ENCODE assay signal across 1 cellular context in genomic region chr16:28291651-28292626, GRCh38.
TF ChIP-seq lines count a peak whose summit lies in the region.

SBK1 (plus strand) TSS chr16:28292525; CDS start chr16:28317392, 24,867 bp downstream.

TF ChIP-seq in H1, 55 proteins besides CTCF, POLR2A, EP300 and RAD21 (continued from another document):
- TF ChIP-seq USF2 (IDR thresholded peaks at IDR 0.05; ENCODE audit: low read length) (no peak), KDM1A (IDR thresholded peaks at IDR 0.05; ENCODE audit: borderline replicate concordance, low read length) (no peak), CEBPB (IDR thresholded peaks at IDR 0.05; ENCODE audit: low read depth, low read length) (no peak), POLR2AphosphoS5 (IDR thresholded peaks at IDR 0.05; ENCODE audit: low read depth, low read length) (peak; percentile 69; the same call in 1 of the 2 replicates), GABPA (IDR thresholded peaks at IDR 0.05; ENCODE audit: borderline replicate concordance, insufficient read depth, low read length) (no peak), SRF (IDR thresholded peaks at IDR 0.05; ENCODE audit: low read depth, low read length) (no peak), KDM5A (IDR thresholded peaks at IDR 0.05; ENCODE audit: low read length) (no peak), POU5F1 (IDR thresholded peaks at IDR 0.05; ENCODE audit: low read depth, low read length) (no peak), KDM4A (IDR thresholded peaks at IDR 0.05; ENCODE audit: low read depth, low read length, severe bottlenecking) (no peak), BCL11A (IDR thresholded peaks at IDR 0.05; ENCODE audit: low read depth in 2 of 2, low read length in 2 of 2) (no peak), MAX (IDR thresholded peaks at IDR 0.05) (0 out of 2 replicates have a peak, but pooled peaks have one; percentile 60), TAF1 (IDR thresholded peaks at IDR 0.05; ENCODE audit: low read depth, low read length) (peak; percentile 65), SIRT6 (IDR thresholded peaks at IDR 0.05; ENCODE audit: low read length) (no peak), FOSL1 (IDR thresholded peaks at IDR 0.05; ENCODE audit: insufficient read depth, low read depth, low read length) (peak; percentile 85; the same call in 1 of the 2 replicates), SP2 (IDR thresholded peaks at IDR 0.05; ENCODE audit: low read length) (no peak), NANOG (IDR thresholded peaks at IDR 0.05; ENCODE audit: insufficient read depth, low read depth, low read length, poor library complexity, severe bottlenecking) (no peak), RXRA (IDR thresholded peaks at IDR 0.05; ENCODE audit: insufficient read depth, low read depth, low read length) (no peak), EZH2 (IDR thresholded peaks at IDR 0.05; ENCODE audit: low read depth, low read length, severe bottlenecking) (no peak), RBBP5 (IDR thresholded peaks at IDR 0.05; ENCODE audit: borderline replicate concordance, low read depth, low read length) (no peak; the same call in 1 of the 2 replicates), SP4 (IDR thresholded peaks at IDR 0.05; ENCODE audit: low read length) (no peak), CBX5 (IDR thresholded peaks at IDR 0.05; ENCODE audit: low read depth, low read length) (no peak), SIN3A (conservative IDR thresholded peaks at IDR 0.05 in 1 of 2, IDR thresholded peaks at IDR 0.05 in 1 of 2; ENCODE audit: low read depth in 1 of 2, low read length in 2 of 2) (no peak), CHD7 (IDR thresholded peaks at IDR 0.05; ENCODE audit: insufficient replicate concordance, low read length) (no peak), CBX8 (IDR thresholded peaks at IDR 0.05; ENCODE audit: borderline replicate concordance, low read depth, low read length) (no peak), GTF2F1 (IDR thresholded peaks at IDR 0.05; ENCODE audit: borderline replicate concordance, low read depth, low read length) (no peak), SAP30 (IDR thresholded peaks at IDR 0.05; ENCODE audit: insufficient read depth, insufficient replicate concordance, low read length) (no peak), SUZ12 (IDR thresholded peaks at IDR 0.05; ENCODE audit: low read length) (no peak; the same call in 1 of the 2 replicates), PHF8 (conservative IDR thresholded peaks at IDR 0.05; ENCODE audit: low read depth, low read length) (peak; percentile 25; the same call in 1 of the 2 replicates), TAF7 (optimal IDR thresholded peaks at IDR 0.05; ENCODE audit: borderline replicate concordance, low read depth, low read length) (peak; percentile 53), E2F6 (IDR thresholded peaks at IDR 0.05) (no peak), MAFK (IDR thresholded peaks at IDR 0.05; ENCODE audit: low read depth, low read length) (no peak), TEAD4 (IDR thresholded peaks at IDR 0.05; ENCODE audit: low read depth, low read length) (no peak), SIX5 (IDR thresholded peaks at IDR 0.05; ENCODE audit: low read depth, low read length) (no peak), HDAC2 (IDR thresholded peaks at IDR 0.05; ENCODE audit: borderline replicate concordance in 1 of 2, low read depth in 2 of 2, low read length in 2 of 2) (no peak), YY1 (IDR thresholded peaks at IDR 0.05; ENCODE audit: low read depth, low read length) (no peak), TBP (IDR thresholded peaks at IDR 0.05; ENCODE audit: low read depth, low read length) (peak; percentile 56; the same call in 1 of the 2 replicates), ATF3 (IDR thresholded peaks at IDR 0.05; ENCODE audit: insufficient read depth, low read depth, low read length) (no peak), RNF2 (IDR thresholded peaks at IDR 0.05; ENCODE audit: borderline replicate concordance, low read depth, low read length, missing control alignments, poor library complexity, severe bottlenecking) (no peak), BACH1 (IDR thresholded peaks at IDR 0.05; ENCODE audit: low read length) (no peak), CHD1 (IDR thresholded peaks at IDR 0.05; ENCODE audit: low read depth, low read length) (no peak), EGR1 (IDR thresholded peaks at IDR 0.05; ENCODE audit: borderline replicate concordance, low read depth, low read length) (no peak), ASH2L (IDR thresholded peaks at IDR 0.05; ENCODE audit: low read length) (peak; percentile 51), CREB1 (IDR thresholded peaks at IDR 0.05) (no peak), TCF12 (IDR thresholded peaks at IDR 0.05; ENCODE audit: low read depth, low read length) (no peak), JUN (IDR thresholded peaks at IDR 0.05; ENCODE audit: low read depth, low read length) (no peak), CTBP2 (IDR thresholded peaks at IDR 0.05; ENCODE audit: borderline replicate concordance, insufficient read depth, insufficient read length, low read length) (no peak)
TF ChIP-seq in H1: peak in this region for 8.
